Comparison of ENCODE assay signal across 15 cellular contexts in the genomic region with DNA sequence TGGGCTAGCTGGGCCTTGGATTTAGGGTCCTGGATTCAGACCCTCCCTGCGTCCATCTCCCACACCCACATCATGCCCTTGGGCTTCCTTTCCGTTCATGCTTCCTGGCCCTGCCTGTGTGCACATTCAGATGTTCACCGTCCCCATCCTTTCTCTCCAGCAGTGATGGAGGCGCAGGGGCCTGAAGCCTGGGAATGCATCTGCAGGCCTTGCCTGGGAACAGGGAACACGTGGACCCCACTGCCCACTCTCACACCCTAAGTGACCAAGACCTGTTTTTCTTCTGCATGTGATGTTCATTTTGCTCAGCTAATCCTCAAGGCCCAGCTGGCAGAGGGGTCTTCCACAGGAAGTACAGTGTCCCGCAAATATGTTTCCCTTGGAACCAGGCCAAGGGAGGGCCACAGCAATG.
DNase-seq lines count a peak whose midpoint lies in the region; ATAC-seq, FAIRE-seq and TF ChIP-seq lines count a peak whose summit lies in the region.
"Had no signal": no experiment of that assay in that cellular context is flagged by ENCODE, and none has a peak within 500 bp of the region (broad histone marks: within the 10 kb centered on the region; RNA-seq: fewer than 3 reads in every experiment).

No MANE protein-coding gene starts in this region.

- peaks cover 25 to 47% of the 10 kb centered on the region in 2 experiments for H3K4me1 ChIP-seq in HCT116 (ENCODE audit: control insufficient read depth in 1 of 2, insufficient read depth in 2 of 2, low read length in 2 of 2)
- peaks cover 68% of the 10 kb centered on the region for H3K4me1 ChIP-seq in SJSA1 (replicated peaks)
- peaks cover 21% of the 10 kb centered on the region for H3K4me1 ChIP-seq in hepatocyte (ENCODE audit: insufficient read depth)
- peaks cover 42% of the 10 kb centered on the region for H3K4me1 ChIP-seq in smooth muscle cell (ENCODE audit: low read depth)
- H3K4me1 ChIP-seq in mesendoderm (ENCODE audit: control insufficient read depth, low read depth, low read length): peaks cover 2% of the 10 kb centered on the region

- no peak for TF ChIP-seq RAD21 in HCT116 (IDR thresholded peaks at IDR 0.05; ENCODE audit: low read depth)

- H3F3A ChIP-seq in smooth muscle cell (ENCODE audit: low read depth): peaks cover 40% of the 10 kb centered on the region

- POLR2A ChIA-PET in HCT116 (lab: Charles Lee): no interaction called here

- CTCF ChIA-PET in HCT116 (lab: Charles Lee): interaction anchor here (1.6 to 1.9 kb wide), 2 partner anchors 234 to 239 kb away, joined by 4 to 12 read pairs; no protein-coding TSS in a partner anchor

- BruUV-seq in HCT116 (replicated peaks; lab: Mats Ljungman, UMichigan): no TSS peak

- no peak for TF ChIP-seq POLR2A in HCT116 (IDR thresholded peaks at IDR 0.05; ENCODE audit: borderline replicate concordance, extremely low read depth, insufficient read depth, insufficient read length)
- no peak for TF ChIP-seq POLR2A in H54 (IDR thresholded peaks at IDR 0.05; ENCODE audit: low read depth, low read length)

- WGBS in hepatocyte (ENCODE audit: low lambda C conversion rate, missing lambda C conversion rate): 83% methylated on average over 6 of the region's 6 CpGs
- WGBS in smooth muscle cell (ENCODE audit: low lambda C conversion rate): 57% methylated on average over 6 of the region's 6 CpGs
- WGBS in mesendoderm (ENCODE audit: extremely low coverage, insufficient coverage, low lambda C conversion rate): no CpG with 5 or more reads among the region's 6 CpGs

- H3K27ac ChIP-seq in HCT116 (ENCODE audit: low read depth, low read length) (no peak overlapping the region), SJSA1 (peak overlapping the region; percentile 97), hepatocyte (peak overlapping the region; percentile 56), smooth muscle cell (ENCODE audit: low read depth) (peak overlapping the region; percentile 99), mesendoderm (ENCODE audit: low read depth, low read length) (no peak overlapping the region)
- H3K27ac ChIP-seq: gastrocnemius medialis had no signal

- H3K56ac ChIP-seq in mesendoderm (ENCODE audit: low read length): no peak overlapping the region

- no peak overlapping the region for H2BK5ac ChIP-seq in mesendoderm (ENCODE audit: low read length)

- H4K20me1 ChIP-seq in HCT116 (ENCODE audit: insufficient read depth) (no peaks in the 10 kb centered on the region), hepatocyte (ENCODE audit: insufficient read depth, poor library complexity, severe bottlenecking) (no peaks in the 10 kb centered on the region), smooth muscle cell (ENCODE audit: low read depth) (no peaks in the 10 kb centered on the region)

- no peak overlapping the region for H2BK120ac ChIP-seq in mesendoderm (ENCODE audit: low read depth, low read length)

- H2AFZ ChIP-seq in HCT116 (ENCODE audit: low read depth, low read length, poor library complexity, severe bottlenecking) (no peak overlapping the region), hepatocyte (no peak overlapping the region), smooth muscle cell (ENCODE audit: low read depth) (no peak overlapping the region)

- no peak for ATAC-seq in HCT116
- ATAC-seq: effector memory CD8-positive, alpha-beta T cell; gastrocnemius medialis; GM23338 had no signal

- H3K4me2 ChIP-seq in HCT116 (ENCODE audit: low read length) (0 out of 2 replicates have a peak overlapping the region, but pooled peaks have one; percentile 81), hepatocyte (no peak overlapping the region), smooth muscle cell (peak overlapping the region; percentile 68), mesendoderm (ENCODE audit: low read length) (no peak overlapping the region)
- H3K4me2 ChIP-seq: GM23338 had no signal

- H3K9me2 ChIP-seq in HCT116 (ENCODE audit: insufficient read depth) (no peaks in the 10 kb centered on the region), hepatocyte (replicated peaks; ENCODE audit: insufficient read depth) (no peaks in the 10 kb centered on the region)

- H4K8ac ChIP-seq in mesendoderm (ENCODE audit: low read depth, low read length): no peak overlapping the region

- H3K23ac ChIP-seq in mesendoderm (ENCODE audit: low read length): no peak overlapping the region

- H2AK5ac ChIP-seq in mesendoderm (ENCODE audit: low read length): no peak overlapping the region

- no peaks in the 10 kb centered on the region for H3K9me3 ChIP-seq in HCT116 (ENCODE audit: control insufficient read depth in 1 of 2, insufficient read depth in 1 of 2, low read depth in 1 of 2, low read length in 2 of 2)
- H3K9me3 ChIP-seq in SJSA1 (replicated peaks): no peaks in the 10 kb centered on the region
- H3K9me3 ChIP-seq in hepatocyte (ENCODE audit: low read depth): no peaks in the 10 kb centered on the region
- no peaks in the 10 kb centered on the region for H3K9me3 ChIP-seq in smooth muscle cell (replicated peaks; ENCODE audit: low read depth)
- H3K9me3 ChIP-seq: gastrocnemius medialis had no signal

- TF ChIP-seq CTCF in HCT116 (IDR thresholded peaks at IDR 0.05 in 2 of 3, conservative IDR thresholded peaks at IDR 0.05 in 1 of 3; ENCODE audit: borderline replicate concordance in 1 of 3, insufficient read depth in 1 of 3, low read depth in 2 of 3, low read length in 2 of 3) (no peak), hepatocyte (IDR thresholded peaks at IDR 0.05; ENCODE audit: poor library complexity) (no peak), smooth muscle cell (IDR thresholded peaks at IDR 0.05; ENCODE audit: borderline replicate concordance, insufficient read depth, poor library complexity, severe bottlenecking) (no peak)

- H2BK15ac ChIP-seq in mesendoderm (replicated peaks; ENCODE audit: low read depth): no peak overlapping the region

- intact Hi-C loops in HCT116 (cut with micrococcal nuclease): loop anchor here (2.0 kb wide), 2 partner anchors 609 to 677 kb away; no protein-coding TSS in a partner anchor

- RAD21 ChIA-PET in HCT116 (lab: Charles Lee; ENCODE audit: low non-redundant PET in 1 of 2, low total read pairs in 2 of 2, uncharacterized antibody in 2 of 2, unreplicated experiment in 2 of 2): no interaction called here

- H3K4ac ChIP-seq in mesendoderm (ENCODE audit: low read depth, low read length): no peak overlapping the region

- H3K27me3 ChIP-seq in HCT116 (ENCODE audit: insufficient read depth, low read length) (no peaks in the 10 kb centered on the region), SJSA1 (replicated peaks) (no peaks in the 10 kb centered on the region), hepatocyte (no peaks in the 10 kb centered on the region), smooth muscle cell (ENCODE audit: low read depth) (no peaks in the 10 kb centered on the region), mesendoderm (ENCODE audit: insufficient read depth, low read length, poor library complexity) (no peaks in the 10 kb centered on the region)
- H3K27me3 ChIP-seq: gastrocnemius medialis had no signal

- H3K36me3 ChIP-seq in HCT116 (ENCODE audit: control insufficient read depth in 1 of 2, insufficient read depth in 2 of 2, low read length in 2 of 2) (no peaks in the 10 kb centered on the region), SJSA1 (no peaks in the 10 kb centered on the region), hepatocyte (replicated peaks; ENCODE audit: insufficient read depth, low read depth) (no peaks in the 10 kb centered on the region), smooth muscle cell (ENCODE audit: low read depth) (no peaks in the 10 kb centered on the region), mesendoderm (ENCODE audit: control insufficient read depth, insufficient read depth, low read length) (no peaks in the 10 kb centered on the region)
- H3K36me3 ChIP-seq: gastrocnemius medialis had no signal

- DNase-seq in HCT116 (ENCODE audit: low read depth, low spot score): no peak
- no peak for DNase-seq in SJSA1 (ENCODE audit: low read depth in 1 of 2, low spot score in 2 of 2)
- DNase-seq in hepatocyte (ENCODE audit: low spot score): no peak
- no peak for DNase-seq in smooth muscle cell (lab: John Stamatoyannopoulos, UW; ENCODE audit: unreplicated experiment)
- no peak for DNase-seq in mesendoderm
- DNase-seq in effector CD4-positive, alpha-beta T cell: no peak
- no peak for DNase-seq in H54 (ENCODE audit: insufficient read length, low spot score)
- DNase-seq: activated CD4-positive, alpha-beta T cell treated with anti-CD3 and anti-CD28 coated beads for 48 hours; effector memory CD8-positive, alpha-beta T cell; gastrocnemius medialis; naive B cell; stimulated activated CD4-positive, alpha-beta T cell treated with anti-CD3 and anti-CD28 coated beads, Interleukin-4, amount 100 ng/mL, for 1 hour had no signal

- H4K5ac ChIP-seq in mesendoderm (ENCODE audit: low read length): no peak overlapping the region

- no peak for FAIRE-seq in H54 (lab: Jason Lieb, UNC)
- FAIRE-seq: GM18507, islet of Langerhans had no signal

- H3K79me2 ChIP-seq in HCT116 (ENCODE audit: insufficient read depth, low read length) (no peaks in the 10 kb centered on the region), hepatocyte (no peaks in the 10 kb centered on the region), smooth muscle cell (ENCODE audit: low read depth) (peaks cover 14% of the 10 kb centered on the region), mesendoderm (ENCODE audit: control insufficient read depth, insufficient read depth, low read length) (no peaks in the 10 kb centered on the region)

- no peaks in the 10 kb centered on the region for H3K79me1 ChIP-seq in mesendoderm (ENCODE audit: low read length)

- H3K18ac ChIP-seq in mesendoderm (ENCODE audit: low read length): no peak overlapping the region

- H3K4me3 ChIP-seq in HCT116 (replicated peaks in 1 of 2; ENCODE audit: low read depth in 1 of 2, low read length in 2 of 2) (no peak overlapping the region), SJSA1 (no peak overlapping the region), hepatocyte (no peak overlapping the region), smooth muscle cell (no peak overlapping the region), mesendoderm (ENCODE audit: low read length) (no peak overlapping the region)
- H3K4me3 ChIP-seq: gastrocnemius medialis, GM23338 had no signal

- H3K9ac ChIP-seq in HCT116 (ENCODE audit: low read length) (no peak overlapping the region), smooth muscle cell (ENCODE audit: low read depth) (peak overlapping the region; percentile 81), mesendoderm (ENCODE audit: low read length) (no peak overlapping the region)

TF ChIP-seq in HCT116, 20 proteins besides CTCF, POLR2A, EP300 and RAD21 (continues in another document):
- TF ChIP-seq ZFX (IDR thresholded peaks at IDR 0.05): no peak

Comparison
In these comparisons a context has a peak if more than half of its experiments do, and no peak if none do; other contexts are left out.
1. H3K27ac ChIP-seq: peak in SJSA1 (single experiment), hepatocyte (single experiment) and smooth muscle cell (single experiment); none in HCT116 (single experiment) and mesendoderm (single experiment).
2. H3K4me2 ChIP-seq: peak in HCT116 (single experiment) and smooth muscle cell (single experiment); none in hepatocyte (single experiment) and mesendoderm (single experiment).